Comparison of ENCODE assay signal across 15 cellular contexts in genomic region chr1:22121421-22121911, GRCh38. TPM values are rescaled to one million over a fixed set of nuclear protein-coding genes. Genes with fewer than 3 reads are reported as not detected.
A peak's percentile ranks its signal among the peaks of the same experiment; 100 is the strongest.
DNase-seq lines count a peak whose midpoint lies in the region; ATAC-seq and TF ChIP-seq lines count a peak whose summit lies in the region.
"Had no signal": no experiment of that assay in that cellular context is flagged by ENCODE, and none has a peak within 500 bp of the region (broad histone marks: within the 10 kb centered on the region; RNA-seq: fewer than 3 reads in every experiment).

No MANE protein-coding gene starts in this region.

- no peak overlapping the region for H3K4me3 Mint-ChIP-seq in activated CD4-positive, alpha-beta T cell treated with anti-CD3 and anti-CD28 coated beads for 36 hours
- H3K4me3 Mint-ChIP-seq: activated naive CD4-positive, alpha-beta T cell treated with anti-CD3 and anti-CD28 coated beads for 36 hours had no signal

- no peak for DNase-seq in activated CD4-positive, alpha-beta T cell treated with anti-CD3 and anti-CD28 coated beads for 36 hours
- no peak for DNase-seq in activated CD4-positive, alpha-beta T cell treated with anti-CD3 and anti-CD28 coated beads for 48 hours
- DNase-seq in RWPE1 (ENCODE audit: low spot score): no peak
- peak; percentile 58 for DNase-seq in iPS-NIHi7 (ENCODE audit: extremely low spot score)
- DNase-seq in testis: peak; percentile 25
- no peak for DNase-seq in NCI-H187 treated with DMSO at 0.1 percent for 48 hours (lab: John Stamatoyannopoulos, UW)
- DNase-seq in activated naive CD4-positive, alpha-beta T cell (lab: John Stamatoyannopoulos, UW): no peak
- DNase-seq: activated naive CD4-positive, alpha-beta T cell treated with anti-CD3 and anti-CD28 coated beads for 36 hours; cerebellar nuclear complex; left ventricle myocardium superior; RPMI8226; small intestine had no signal

- peaks cover 8% of the 10 kb centered on the region for H3K4me1 Mint-ChIP-seq in activated CD4-positive, alpha-beta T cell treated with anti-CD3 and anti-CD28 coated beads for 36 hours

- ATAC-seq in activated CD4-positive, alpha-beta T cell treated with anti-CD3 and anti-CD28 coated beads for 36 hours: peak; percentile 12
- ATAC-seq in HG03159 (IDR thresholded peaks at IDR 0.05; ENCODE audit: unreplicated experiment): no peak

- no peak overlapping the region for H3K4me3 ChIP-seq in testis

- H3K27ac Mint-ChIP-seq in activated CD4-positive, alpha-beta T cell treated with anti-CD3 and anti-CD28 coated beads for 36 hours: no peak overlapping the region
- H3K27ac Mint-ChIP-seq: activated naive CD4-positive, alpha-beta T cell treated with anti-CD3 and anti-CD28 coated beads for 36 hours had no signal

- POLR2A ChIA-PET in activated CD4-positive, alpha-beta T cell treated with anti-CD3 and anti-CD28 coated beads for 36 hours (lab: Charles Lee): no interaction called here
- POLR2A ChIA-PET in RWPE1 (lab: Yijun Ruan, JAX; ENCODE audit: low non-redundant PET): no interaction called here

- CTCF ChIA-PET in activated CD4-positive, alpha-beta T cell treated with anti-CD3 and anti-CD28 coated beads for 36 hours (lab: Charles Lee): interaction anchor here (0.6 to 2.0 kb wide), 3 partner anchors 10 to 19 kb away, joined by 3 to 9 read pairs (median 3); no protein-coding TSS in a partner anchor
- CTCF ChIA-PET in RWPE1 (lab: Yijun Ruan, JAX): interaction anchor here (0.7 kb wide), 1 partner anchor 295 kb away, joined by 3 read pairs; no protein-coding TSS in a partner anchor

- no peaks in the 10 kb centered on the region for H3K4me1 ChIP-seq in testis

- intact Hi-C loops in activated CD4-positive, alpha-beta T cell treated with anti-CD3 and anti-CD28 coated beads for 36 hours (cut with DNase I, micrococcal nuclease): no loop called here
- intact Hi-C loops in testis (cut with DNase I; ENCODE audit: low total_unique reads): no loop called here

- no peaks in the 10 kb centered on the region for H3K9me3 ChIP-seq in testis

- no peaks in the 10 kb centered on the region for H3K36me3 ChIP-seq in testis (ENCODE audit: low read depth, missing control alignments)

- peaks cover 3% of the 10 kb centered on the region for H3K36me3 Mint-ChIP-seq in activated CD4-positive, alpha-beta T cell treated with anti-CD3 and anti-CD28 coated beads for 36 hours (ENCODE audit: low read depth)

- no peak for TF ChIP-seq POLR2A in testis (IDR thresholded peaks at IDR 0.05)

- TF ChIP-seq CTCF in RWPE1 (conservative IDR thresholded peaks at IDR 0.05; ENCODE audit: low read depth) (no peak), testis (IDR thresholded peaks at IDR 0.05) (no peak)

- H3K9me3 Mint-ChIP-seq in activated CD4-positive, alpha-beta T cell treated with anti-CD3 and anti-CD28 coated beads for 36 hours (ENCODE audit: low read depth): no peaks in the 10 kb centered on the region
- H3K9me3 Mint-ChIP-seq: activated naive CD4-positive, alpha-beta T cell treated with anti-CD3 and anti-CD28 coated beads for 36 hours had no signal

- no peaks in the 10 kb centered on the region for H3K27me3 ChIP-seq in testis

- WGBS in testis, 2 donors: 64 to 73% methylated on average over 14 to 15 of the region's 15 CpGs

- H3K27ac ChIP-seq in RWPE1 (peak overlapping the region; percentile 67), testis (no peak overlapping the region)

- H3K27me3 Mint-ChIP-seq in activated CD4-positive, alpha-beta T cell treated with anti-CD3 and anti-CD28 coated beads for 36 hours: no peaks in the 10 kb centered on the region

RNA-seq across cellular contexts. Expression of gene WNT4, which starts 21.4 kb away (rescaled TPM):
- not detected for total RNA-seq in activated CD4-positive, alpha-beta T cell treated with anti-CD3 and anti-CD28 coated beads for 36 hours
- total RNA-seq in testis: under 1 TPM; 0.55 to 0.74 TPM
- polyA plus RNA-seq in testis (ENCODE audit: insufficient read depth, low read depth, low replicate concordance): 3.2 TPM
- total RNA-seq: activated naive CD4-positive, alpha-beta T cell treated with anti-CD3 and anti-CD28 coated beads for 36 hours; epithelial cell of proximal tubule had no signal
- polyA plus RNA-seq: AG04450 had no signal

Comparison
In these comparisons a context has a peak if more than half of its experiments do, and no peak if none do; other contexts are left out.
1. DNase-seq: peak in iPS-NIHi7 (single experiment) and testis (single experiment); none in activated CD4-positive, alpha-beta T cell treated with anti-CD3 and anti-CD28 coated beads for 36 hours (single experiment), activated CD4-positive, alpha-beta T cell treated with anti-CD3 and anti-CD28 coated beads for 48 hours (single experiment), RWPE1 (single experiment), NCI-H187 treated with DMSO at 0.1 percent for 48 hours (single experiment) and activated naive CD4-positive, alpha-beta T cell (0 of 4).